In genomic region chr19:52034051-52034728, GRCh38 we compare ENCODE assay signal across 17 cellular contexts. TPM values are rescaled to one million over a fixed set of nuclear protein-coding genes. Genes with fewer than 3 reads are reported as not detected.
DNase-seq lines count a peak whose midpoint lies in the region; ATAC-seq and TF ChIP-seq lines count a peak whose summit lies in the region.
"Had no signal": no experiment of that assay in that cellular context is flagged by ENCODE, and none has a peak within 500 bp of the region (broad histone marks: within the 10 kb centered on the region; RNA-seq: fewer than 3 reads in every experiment).

No MANE protein-coding gene starts in this region.

- H3K36me3 Mint-ChIP-seq in CD8-positive, alpha-beta T cell, result peaks cover 79% of the 10 kb centered on the region

- peaks cover 55% of the 10 kb centered on the region for H3K9me3 ChIP-seq in CD8-positive, alpha-beta T cell (ENCODE audit: low read length)
- peaks cover 76% of the 10 kb centered on the region for H3K9me3 ChIP-seq in HUES64 (ENCODE audit: insufficient read depth, low read depth, low read length)
- peaks cover 59 to 68% of the 10 kb centered on the region in 2 donors for H3K9me3 ChIP-seq in mucosa of rectum (ENCODE audit: control insufficient read depth in 2 of 2, low read length in 2 of 2)
- peaks cover 0 to 96% (median 49%) of the 10 kb centered on the region in 4 donors for H3K9me3 ChIP-seq in tibial nerve
- peaks cover 90% of the 10 kb centered on the region for H3K9me3 ChIP-seq in lower lobe of right lung

- H3K4me1 ChIP-seq in CD8-positive, alpha-beta T cell (ENCODE audit: insufficient read depth, low read length), result no peaks in the 10 kb centered on the region
- no peaks in the 10 kb centered on the region for H3K4me1 ChIP-seq in HUES64 (ENCODE audit: insufficient read depth, low read length)
- H3K4me1 ChIP-seq in mucosa of rectum (ENCODE audit: control insufficient read depth in 2 of 2, insufficient read depth in 2 of 2, low read length in 2 of 2), result no peaks in the 10 kb centered on the region
- H3K4me1 ChIP-seq in tibial nerve, result peaks cover 0 to under 1% (median under 1%) of the 10 kb centered on the region in 4 donors
- H3K4me1 ChIP-seq in lower lobe of right lung, result peaks cover under 1% of the 10 kb centered on the region

- DNase-seq in CD8-positive, alpha-beta T cell, result no peak
- DNase-seq in coronary artery (ENCODE audit: low spot score) (no peak), iPS-NIHi11 (ENCODE audit: low spot score) (no peak), tibial nerve (ENCODE audit: low spot score in 2 of 2) (no peak), lower lobe of right lung (no peak)
- DNase-seq: amniotic stem cell, immature natural killer cell, Karpas-422, NCI-H1417 treated with DMSO at 0.1 percent for 48 hours, NCI-H345, SIG-M5, sigmoid colon had no signal

- CTCF ChIA-PET in CD8-positive, alpha-beta T cell (lab: Charles Lee), result no interaction called here

- H3K9ac ChIP-seq in HUES64 (ENCODE audit: low read depth, low read length) (no peak overlapping the region), mucosa of rectum (ENCODE audit: low read depth in 1 of 2, low read length in 2 of 2) (no peak overlapping the region)

- WGBS in HUES64, result 96% methylated on average over 11 of the region's 12 CpGs
- WGBS in tibial nerve, 2 donors, result 97 to 98% methylated on average over 12 of the region's 12 CpGs

- no peak overlapping the region for H3K4me3 Mint-ChIP-seq in CD8-positive, alpha-beta T cell
- H3K4me3 Mint-ChIP-seq: immature natural killer cell; T-helper 1 cell treated with Interleukin-12 subunit alpha and Interleukin-12 subunit beta and Interleukin-4 antibody, amounts not matched to agents 30 μg/mL and 1 μg/mL, for 36 hours; WTC11 had no signal

- no peak for TF ChIP-seq CTCF in CD8-positive, alpha-beta T cell (IDR thresholded peaks at IDR 0.05)
- no peak for TF ChIP-seq CTCF in coronary artery (IDR thresholded peaks at IDR 0.05)
- no peak for TF ChIP-seq CTCF in tibial nerve (IDR thresholded peaks at IDR 0.05)
- no peak for TF ChIP-seq CTCF in lower lobe of right lung (IDR thresholded peaks at IDR 0.05)

- TF ChIP-seq POLR2A in tibial nerve (IDR thresholded peaks at IDR 0.05), result no peak

- H3K27me3 ChIP-seq in CD8-positive, alpha-beta T cell (ENCODE audit: insufficient read depth, low read length), result no peaks in the 10 kb centered on the region
- H3K27me3 ChIP-seq in HUES64 (ENCODE audit: insufficient read depth, low read length) (no peaks in the 10 kb centered on the region), mucosa of rectum (ENCODE audit: control insufficient read depth in 2 of 2, insufficient read depth in 2 of 2, low read length in 2 of 2) (no peaks in the 10 kb centered on the region), tibial nerve (no peaks in the 10 kb centered on the region), lower lobe of right lung (ENCODE audit: low read depth) (no peaks in the 10 kb centered on the region)
- H3K27me3 ChIP-seq: sigmoid colon had no signal

- intact Hi-C loops in CD8-positive, alpha-beta T cell (cut with DNase I, micrococcal nuclease), result no loop called here
- intact Hi-C loops in lower lobe of right lung (cut with DNase I), result no loop called here

- H3K4me3 ChIP-seq in CD8-positive, alpha-beta T cell (ENCODE audit: low read depth, low read length), result peak overlapping the region; percentile 0
- H3K4me3 ChIP-seq in HUES64 (ENCODE audit: low read length), result peak overlapping the region; percentile 22
- peak overlapping the region; percentile 28 for H3K4me3 ChIP-seq in coronary artery
- H3K4me3 ChIP-seq in mucosa of rectum (ENCODE audit: low read length in 2 of 2), result peak overlapping the region; percentile 21 to 24
- no peak overlapping the region for H3K4me3 ChIP-seq in tibial nerve
- H3K4me3 ChIP-seq in lower lobe of right lung, result no peak overlapping the region
- H3K4me3 ChIP-seq: sigmoid colon had no signal

- POLR2A ChIA-PET in CD8-positive, alpha-beta T cell (lab: Charles Lee), result interaction anchor here (1.9 kb wide), 1 partner anchor 15 kb away, joined by 9 read pairs; the partner anchor contains the start of gene ZNF432

- no peak overlapping the region for H3K27ac Mint-ChIP-seq in CD8-positive, alpha-beta T cell
- H3K27ac Mint-ChIP-seq: immature natural killer cell; T-helper 1 cell treated with Interleukin-12 subunit alpha and Interleukin-12 subunit beta and Interleukin-4 antibody, amounts not matched to agents 30 μg/mL and 1 μg/mL, for 36 hours; WTC11 had no signal

- H3K27me3 Mint-ChIP-seq in CD8-positive, alpha-beta T cell (ENCODE audit: low read depth), result no peaks in the 10 kb centered on the region

- peaks cover 52% of the 10 kb centered on the region for H3K9me3 Mint-ChIP-seq in CD8-positive, alpha-beta T cell

- ATAC-seq in CD8-positive, alpha-beta T cell, result no peak
- no peak for ATAC-seq in lower lobe of right lung
- no peak for ATAC-seq in HG03039 (IDR thresholded peaks at IDR 0.05; ENCODE audit: unreplicated experiment)
- ATAC-seq: WTC11 had no signal

- peaks cover 45% of the 10 kb centered on the region for H3K36me3 ChIP-seq in CD8-positive, alpha-beta T cell (ENCODE audit: insufficient read depth, low read length)
- H3K36me3 ChIP-seq in HUES64 (ENCODE audit: insufficient read depth, low read length) (peaks cover 82% of the 10 kb centered on the region), mucosa of rectum (ENCODE audit: control insufficient read depth in 2 of 2, insufficient read depth in 2 of 2, low read length in 2 of 2) (peaks cover 49 to 55% of the 10 kb centered on the region in 2 donors), tibial nerve (peaks cover 9 to 85% (median 36%) of the 10 kb centered on the region in 3 donors), lower lobe of right lung (peaks cover 49% of the 10 kb centered on the region)

- H3K4me1 Mint-ChIP-seq in CD8-positive, alpha-beta T cell (ENCODE audit: low read depth), result no peaks in the 10 kb centered on the region
- H3K4me1 Mint-ChIP-seq: WTC11 had no signal

- H3K27ac ChIP-seq in CD8-positive, alpha-beta T cell (ENCODE audit: low read depth, low read length), result no peak overlapping the region
- H3K27ac ChIP-seq in HUES64 (ENCODE audit: low read depth, low read length) (no peak overlapping the region), coronary artery (no peak overlapping the region), mucosa of rectum (ENCODE audit: low read depth in 2 of 2, low read length in 2 of 2) (no peak overlapping the region), tibial nerve (no peak overlapping the region), lower lobe of right lung (no peak overlapping the region)
- H3K27ac ChIP-seq: sigmoid colon had no signal

- TF ChIP-seq EP300 in tibial nerve (IDR thresholded peaks at IDR 0.05), result no peak

RNA-seq across cellular contexts. Expression of gene ZNF614, which starts 6.0 kb away (rescaled TPM):
- 10 to 100 TPM; 10.6 to 11.4 TPM for total RNA-seq in CD8-positive, alpha-beta T cell
- 14.9 TPM for polyA plus RNA-seq in HUES64 (2013, experiment 1 of 2)
- polyA plus RNA-seq in HUES64 (2013, experiment 2 of 2), result 14.5 TPM
- 1 to 10 TPM; 4.7 to 8.3 (median 6.0) TPM for total RNA-seq in tibial nerve
- total RNA-seq in lower lobe of right lung, result 7.1 TPM

RNA-seq across cellular contexts. Expression of gene ZNF432, which starts 14.4 kb away (rescaled TPM):
- 10 to 100 TPM; 16.0 to 18.4 TPM for total RNA-seq in CD8-positive, alpha-beta T cell
- 6.9 TPM for polyA plus RNA-seq in HUES64 (2013, experiment 1 of 2)
- polyA plus RNA-seq in HUES64 (2013, experiment 2 of 2), result 7.2 TPM
- total RNA-seq in tibial nerve (10 to 100 TPM in 3 of 4 donors, 1 to 10 TPM in 1; 9.3 to 18.8 (median 14.2) TPM), lower lobe of right lung (11.3 TPM)

RNA-seq across cellular contexts. Expression of gene ZNF615, which starts 26.2 kb away (rescaled TPM):
- total RNA-seq in CD8-positive, alpha-beta T cell, result 10 to 100 TPM; 14.7 to 17.2 TPM
- polyA plus RNA-seq in HUES64 (2013, experiment 1 of 2), result 7.3 TPM
- 6.7 TPM for polyA plus RNA-seq in HUES64 (2013, experiment 2 of 2)
- total RNA-seq in tibial nerve (10 to 100 TPM; 15.3 to 29.6 (median 21.6) TPM), lower lobe of right lung (9.6 TPM)

RNA-seq across cellular contexts. Expression of gene ZNF350, which starts 47.5 kb away (rescaled TPM):
- 10 to 100 TPM; 48.1 to 50.8 TPM for total RNA-seq in CD8-positive, alpha-beta T cell
- polyA plus RNA-seq in HUES64 (2013, experiment 1 of 2), result 3.8 TPM
- 4.9 TPM for polyA plus RNA-seq in HUES64 (2013, experiment 2 of 2)
- total RNA-seq in tibial nerve (10 to 100 TPM in 2 of 4 donors, 1 to 10 TPM in 2; 7.2 to 16.7 (median 9.9) TPM), lower lobe of right lung (13.7 TPM)

Comparison
In these comparisons a context has a peak if more than half of its experiments do, and no peak if none do; other contexts are left out.
1. H3K4me3 ChIP-seq: peak in CD8-positive, alpha-beta T cell (single experiment), HUES64 (single experiment), coronary artery (single experiment) and mucosa of rectum (2 of 2); none in tibial nerve (0 of 4) and lower lobe of right lung (single experiment).